ENCODE assay signal across 33 cellular contexts in the genomic region with DNA sequence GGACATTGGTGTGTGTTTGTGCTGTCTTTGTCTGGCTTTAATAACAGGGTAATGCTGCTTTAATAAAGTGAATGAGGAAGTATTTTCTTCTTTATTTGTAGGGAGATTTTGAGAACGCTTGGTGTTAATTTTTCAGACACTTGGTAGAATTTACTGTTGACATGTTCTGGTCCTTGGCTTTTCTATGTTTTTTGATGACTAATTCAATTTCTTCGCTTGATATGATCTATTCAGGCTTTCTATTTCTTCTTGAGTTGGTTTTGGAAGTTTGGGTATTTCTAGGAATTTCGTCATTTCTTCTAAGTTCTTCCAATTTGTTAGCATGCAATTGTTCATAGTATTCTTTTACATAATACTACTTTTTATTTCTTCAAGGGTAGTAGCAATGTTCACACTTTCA.
"Had no signal": no experiment of that assay in that cellular context is flagged by ENCODE, and none has a peak within 500 bp of the region (broad histone marks: within the 10 kb centered on the region; RNA-seq: fewer than 3 reads in every experiment).

No MANE protein-coding gene starts in this region.

- H3K4me1 ChIP-seq: adrenal gland, ascending aorta, body of pancreas, breast epithelium had no signal

- H3K27me3 ChIP-seq: adrenal gland, ascending aorta, body of pancreas, brain microvascular endothelial cell, breast epithelium, cardiac muscle cell had no signal

- H3K27ac ChIP-seq: adrenal gland, ascending aorta, body of pancreas, brain microvascular endothelial cell, breast epithelium, cardiac muscle cell had no signal

- H3K4me3 ChIP-seq: adrenal gland, ascending aorta, body of pancreas, breast epithelium, cardiac muscle cell had no signal

- H3K9me3 ChIP-seq: adrenal gland, ascending aorta had no signal

- ATAC-seq: activated naive CD4-positive, alpha-beta T cell treated with anti-CD3 and anti-CD28 coated beads, Interleukin-2, amount 50 U/mL, for 72 hours; activated naive CD8-positive, alpha-beta T cell treated with anti-CD3 and anti-CD28 coated beads, Interleukin-2, amount 50 U/mL, for 24 hours; activated T-cell treated with anti-CD3 and anti-CD28 coated beads, Interleukin-2, amount 50 U/mL, for 4 hours; activated T-cell treated with anti-CD3 and anti-CD28 coated beads, Interleukin-2, amount 50 U/mL, for 72 hours; activated T-helper 17 cell treated with anti-CD3 and anti-CD28 coated beads, Interleukin-2, amount 50 U/mL, for 72 hours; body of pancreas had no signal

- FAIRE-seq: astrocyte, bronchial epithelial cell had no signal

- DNase-seq: activated effector memory CD4-positive, alpha-beta T cell treated with anti-CD3 and anti-CD28 coated beads, Interleukin-2, amount 50 U/mL, for 16 hours; activated effector memory CD4-positive, alpha-beta T cell treated with Interleukin-2 at 50 U/mL for 16 hours; activated gamma-delta T cell; activated gamma-delta T cell treated with Interleukin-2 at 50 U/mL for 16 hours; activated naive CD4-positive, alpha-beta T cell; activated naive CD4-positive, alpha-beta T cell treated with anti-CD3 and anti-CD28 coated beads for 36 hours; activated naive CD4-positive, alpha-beta T cell treated with anti-CD3 and anti-CD28 coated beads, Interleukin-2, amount 10 ng/mL, durations not matched to agents 7 days and 5 days; activated naive CD4-positive, alpha-beta T cell treated with anti-CD3 and anti-CD28 coated beads, Interleukin-2, amount 50 U/mL, for 16 hours; activated naive CD4-positive, alpha-beta T cell treated with Interleukin-2 at 50 U/mL for 16 hours; activated naive CD8-positive, alpha-beta T cell treated with anti-CD3 and anti-CD28 coated beads for 36 hours; activated naive CD8-positive, alpha-beta T cell treated with anti-CD3 and anti-CD28 coated beads, Interleukin-2, amount 10 ng/mL, durations not matched to agents 7 days and 5 days; activated naive CD8-positive, alpha-beta T cell treated with anti-CD3 and anti-CD28 coated beads, Interleukin-2, amount 50 U/mL, for 24 hours; activated T-cell treated with anti-CD3 and anti-CD28 coated beads, Interleukin-2, amount 50 U/mL, for 24 hours; activated T-cell treated with anti-CD3 and anti-CD28 coated beads, Interleukin-2, amount 50 U/mL, for 4 hours; activated T-cell treated with anti-CD3 and anti-CD28 coated beads, Interleukin-2, amount 50 U/mL, for 48 hours; activated T-cell treated with anti-CD3 and anti-CD28 coated beads, Interleukin-2, amount 50 U/mL, for 72 hours; adrenal gland; amniotic stem cell; amygdala; anterior cingulate cortex; aorta; body of pancreas; brain microvascular endothelial cell; caudate nucleus; central memory CD4-positive, alpha-beta T cell; cerebellar nuclear complex had no signal

- H3K36me3 ChIP-seq: adrenal gland, ascending aorta, brain microvascular endothelial cell, breast epithelium, cardiac muscle cell had no signal
